ENCODE assay signal across 16 cellular contexts in genomic region chr22:43862882-43863202, GRCh38. TPM values are rescaled to one million over a fixed set of nuclear protein-coding genes. Genes with fewer than 3 reads are reported as not detected.
A peak's percentile ranks its signal among the peaks of the same experiment; 100 is the strongest.
DNase-seq lines count a peak whose midpoint lies in the region; ATAC-seq and TF ChIP-seq lines count a peak whose summit lies in the region.
"Had no signal": no experiment of that assay in that cellular context is flagged by ENCODE, and none has a peak within 500 bp of the region (broad histone marks: within the 10 kb centered on the region; RNA-seq: fewer than 3 reads in every experiment).

No MANE protein-coding gene starts in this region.

- peaks cover 17% of the 10 kb centered on the region for H3K27me3 Mint-ChIP-seq in WTC11 (ENCODE audit: low read depth)
- peaks cover 13% of the 10 kb centered on the region for H3K27me3 Mint-ChIP-seq in neural progenitor cell (ENCODE audit: insufficient read depth, low read depth)

- H3K36me3 Mint-ChIP-seq in WTC11: peaks cover 7% of the 10 kb centered on the region
- no peaks in the 10 kb centered on the region for H3K36me3 Mint-ChIP-seq in neural progenitor cell

- DNase-seq in WTC11 (ENCODE audit: low spot score) (no peak), hepatocyte (ENCODE audit: low spot score) (no peak), neural progenitor cell (ENCODE audit: low spot score) (no peak), amniotic stem cell (lab: John Stamatoyannopoulos, UW) (no peak), inferior parietal cortex (ENCODE audit: extremely low spot score) (no peak), 8988T (no peak)
- DNase-seq: KBM-7; NCI-H187; stimulated activated CD4-positive, alpha-beta T cell treated with anti-CD3 and anti-CD28 coated beads, Interleukin-4, amount 100 ng/mL, for 4 hours had no signal

- H3K9me3 Mint-ChIP-seq in WTC11 (no peaks in the 10 kb centered on the region), neural progenitor cell (peaks cover 3% of the 10 kb centered on the region)

- 74% methylated on average over 11 of the region's 11 CpGs for WGBS in hepatocyte (ENCODE audit: low lambda C conversion rate, missing lambda C conversion rate)

- H3K4me2 ChIP-seq in hepatocyte (peak overlapping the region; percentile 82), neural progenitor cell (peak overlapping the region; percentile 52)

- POLR2A ChIA-PET in WTC11 (lab: Charles Lee): interaction anchor here (0.6 kb wide), 1 partner anchor 676 kb away, joined by 3 read pairs; no protein-coding TSS in a partner anchor

- H3K4me3 ChIP-seq in hepatocyte: no peak overlapping the region
- H3K4me3 ChIP-seq in neural progenitor cell: peak overlapping the region; percentile 40

- no peaks in the 10 kb centered on the region for H3K9me3 ChIP-seq in ES-I3 (ENCODE audit: control insufficient read depth, insufficient read depth, low read length)
- H3K9me3 ChIP-seq in hepatocyte (ENCODE audit: low read depth): no peaks in the 10 kb centered on the region
- no peaks in the 10 kb centered on the region for H3K9me3 ChIP-seq in neural progenitor cell (ENCODE audit: low read depth)

- H3K9ac ChIP-seq in ES-I3 (ENCODE audit: low read depth, low read length) (peak overlapping the region; percentile 38; the same call in 1 of the 2 replicates), neural progenitor cell (no peak overlapping the region)

- H3K27ac Mint-ChIP-seq in WTC11 (peak overlapping the region; percentile 41; the same call in 1 of the 2 replicates), neural progenitor cell (no peak overlapping the region)
- H3K27ac Mint-ChIP-seq: activated naive CD4-positive, alpha-beta T cell treated with anti-CD3 and anti-CD28 coated beads, Interleukin-2, amount 50 U/mL, for 72 hours had no signal

- no peaks in the 10 kb centered on the region for H3K9me2 ChIP-seq in hepatocyte (replicated peaks; ENCODE audit: insufficient read depth)

- peaks cover 22% of the 10 kb centered on the region for H3F3A ChIP-seq in neural progenitor cell (ENCODE audit: low read depth)

- no peaks in the 10 kb centered on the region for H3K36me3 ChIP-seq in ES-I3 (ENCODE audit: insufficient read depth, low read length)
- no peaks in the 10 kb centered on the region for H3K36me3 ChIP-seq in hepatocyte (replicated peaks; ENCODE audit: insufficient read depth, low read depth)
- no peaks in the 10 kb centered on the region for H3K36me3 ChIP-seq in neural progenitor cell

- no peak for TF ChIP-seq CTCF in WTC11 (IDR thresholded peaks at IDR 0.05)
- no peak for TF ChIP-seq CTCF in hepatocyte (IDR thresholded peaks at IDR 0.05; ENCODE audit: poor library complexity)
- no peak for TF ChIP-seq CTCF in neural progenitor cell (IDR thresholded peaks at IDR 0.05)

- ATAC-seq in WTC11: no peak
- no peak for ATAC-seq in GM21528 (IDR thresholded peaks at IDR 0.05; ENCODE audit: low FRiP score, unreplicated experiment)
- ATAC-seq: activated CD4-positive, CD25-positive, alpha-beta regulatory T cell treated with anti-CD3 and anti-CD28 coated beads, Interleukin-2, amount 50 U/mL, for 24 hours; activated naive CD4-positive, alpha-beta T cell treated with anti-CD3 and anti-CD28 coated beads, Interleukin-2, amount 50 U/mL, for 72 hours; left ventricle myocardium superior; SK-N-SH treated with all-trans-retinoic acid at 6 μM for 48 hours had no signal

- CTCF ChIA-PET in WTC11 (lab: Charles Lee): interaction anchor here (0.7 to 2.4 kb wide), 5 partner anchors 10 to 188 kb away, joined by 3 to 15 read pairs (median 4); no protein-coding TSS in a partner anchor

- H3K27ac ChIP-seq in hepatocyte (no peak overlapping the region), neural progenitor cell (no peak overlapping the region)

- peaks cover 20% of the 10 kb centered on the region for H3K4me1 ChIP-seq in ES-I3 (ENCODE audit: insufficient read depth, low read length)
- H3K4me1 ChIP-seq in hepatocyte (ENCODE audit: insufficient read depth): peaks cover 3% of the 10 kb centered on the region
- H3K4me1 ChIP-seq in neural progenitor cell: peaks cover 12% of the 10 kb centered on the region

- H2AFZ ChIP-seq in hepatocyte (peak overlapping the region; percentile 60), neural progenitor cell (replicated peaks) (peak overlapping the region; percentile 77)

- no peaks in the 10 kb centered on the region for H3K79me2 ChIP-seq in hepatocyte
- peaks cover 41% of the 10 kb centered on the region for H3K79me2 ChIP-seq in neural progenitor cell (ENCODE audit: low read depth)

- H3K4me1 Mint-ChIP-seq in WTC11 (peaks cover 32% of the 10 kb centered on the region), neural progenitor cell (peaks cover 11% of the 10 kb centered on the region)

- H3K27me3 ChIP-seq in hepatocyte (peaks cover 36% of the 10 kb centered on the region), neural progenitor cell (peaks cover 15% of the 10 kb centered on the region)

- no peaks in the 10 kb centered on the region for H4K20me1 ChIP-seq in hepatocyte (ENCODE audit: insufficient read depth, poor library complexity, severe bottlenecking)
- H4K20me1 ChIP-seq in neural progenitor cell (ENCODE audit: low read depth): peaks cover 27% of the 10 kb centered on the region

- H3K4me3 Mint-ChIP-seq in WTC11 (peak overlapping the region; percentile 69), neural progenitor cell (peak overlapping the region; percentile 87)

TF ChIP-seq in WTC11, 78 proteins besides CTCF, POLR2A, EP300 and RAD21 (continues in another document):
- TF ChIP-seq ZNF416 (CRISPR knock-in tag; IDR thresholded peaks at IDR 0.05) (no peak), KAT7 (CRISPR knock-in tag; IDR thresholded peaks at IDR 0.05; ENCODE audit: borderline replicate concordance) (no peak), ZNF532 (CRISPR knock-in tag; IDR thresholded peaks at IDR 0.05; ENCODE audit: borderline replicate concordance) (no peak), MYBL2 (CRISPR knock-in tag; IDR thresholded peaks at IDR 0.05) (no peak), ZNF232 (CRISPR knock-in tag; IDR thresholded peaks at IDR 0.05) (no peak), CREM (CRISPR knock-in tag; IDR thresholded peaks at IDR 0.05) (no peak)
- TF ChIP-seq, protein P1, sequence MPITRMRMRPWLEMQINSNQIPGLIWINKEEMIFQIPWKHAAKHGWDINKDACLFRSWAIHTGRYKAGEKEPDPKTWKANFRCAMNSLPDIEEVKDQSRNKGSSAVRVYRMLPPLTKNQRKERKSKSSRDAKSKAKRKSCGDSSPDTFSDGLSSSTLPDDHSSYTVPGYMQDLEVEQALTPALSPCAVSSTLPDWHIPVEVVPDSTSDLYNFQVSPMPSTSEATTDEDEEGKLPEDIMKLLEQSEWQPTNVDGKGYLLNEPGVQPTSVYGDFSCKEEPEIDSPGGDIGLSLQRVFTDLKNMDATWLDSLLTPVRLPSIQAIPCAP (CRISPR knock-in tag; IDR thresholded peaks at IDR 0.05): no peak
- TF ChIP-seq, protein P2, sequence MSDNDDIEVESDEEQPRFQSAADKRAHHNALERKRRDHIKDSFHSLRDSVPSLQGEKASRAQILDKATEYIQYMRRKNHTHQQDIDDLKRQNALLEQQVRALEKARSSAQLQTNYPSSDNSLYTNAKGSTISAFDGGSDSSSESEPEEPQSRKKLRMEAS (CRISPR knock-in tag; IDR thresholded peaks at IDR 0.05): no peak

RNA-seq across cellular contexts. Expression of gene SULT4A1, which starts 0.5 kb away (rescaled TPM):
- 12.5 to 13.0 TPM (median 12.6 TPM) in 3 replicates for total RNA-seq in WTC11 (2021)
- total RNA-seq in hepatocyte: 0.60 and 1.1 TPM in 2 replicates
- polyA plus RNA-seq in hepatocyte: 1.7 and 2.8 TPM in 2 replicates
- 14.2 and 15.7 TPM in 2 replicates for total RNA-seq in neural progenitor cell (ENCODE audit: low replicate concordance)
- total RNA-seq: dermis microvascular lymphatic vessel endothelial cell had no signal

RNA-seq across cellular contexts. Expression of gene PNPLA5, which starts 29.0 kb away (rescaled TPM):
- total RNA-seq in WTC11 (2021): 5.3 to 5.9 TPM (median 5.3 TPM) in 3 replicates
- total RNA-seq in hepatocyte: 0.57 TPM in 1 of 2 replicates, not detected in the other
- 0.11 and 0.45 TPM in 2 replicates for polyA plus RNA-seq in hepatocyte
- 0.11 and 0.22 TPM in 2 replicates for total RNA-seq in neural progenitor cell (ENCODE audit: low replicate concordance)
- total RNA-seq: activated naive CD4-positive, alpha-beta T cell treated with anti-CD3 and anti-CD28 coated beads, Interleukin-2, amount 50 U/mL, for 72 hours; dermis microvascular lymphatic vessel endothelial cell; left ventricle myocardium superior had no signal

RNA-seq across cellular contexts. Expression of gene EFCAB6, which starts 50.7 kb away (rescaled TPM):
- 0.25 to 0.94 TPM (median 0.41 TPM) in 3 replicates for total RNA-seq in WTC11 (2021)
- total RNA-seq in hepatocyte: 1.0 and 2.1 TPM in 2 replicates
- 0.59 and 2.7 TPM in 2 replicates for polyA plus RNA-seq in hepatocyte
- 2.2 and 4.9 TPM in 2 replicates for total RNA-seq in neural progenitor cell (ENCODE audit: low replicate concordance)
